13 cellular contexts compared by ENCODE assay signal in genomic region chr20:45354423-45355208, GRCh38. TPM values are rescaled to one million over a fixed set of nuclear protein-coding genes. Genes with fewer than 3 reads are reported as not detected.
DNase-seq lines count a peak whose midpoint lies in the region; ATAC-seq and TF ChIP-seq lines count a peak whose summit lies in the region.
"Had no signal": no experiment of that assay in that cellular context is flagged by ENCODE, and none has a peak within 500 bp of the region (broad histone marks: within the 10 kb centered on the region; RNA-seq: fewer than 3 reads in every experiment).

No MANE protein-coding gene starts in this region.

- no peaks in the 10 kb centered on the region for H4K20me1 ChIP-seq in SK-N-SH (ENCODE audit: insufficient read depth)
- H4K20me1 ChIP-seq in osteoblast (ENCODE audit: insufficient read depth, low read length) = no peaks in the 10 kb centered on the region

- H3F3A ChIP-seq in SK-N-SH (replicated peaks; ENCODE audit: insufficient read depth) = peaks cover 14% of the 10 kb centered on the region

- H3K27me3 ChIP-seq in SK-N-SH (ENCODE audit: insufficient read depth) (no peaks in the 10 kb centered on the region), MG63 (no peaks in the 10 kb centered on the region), osteoblast (ENCODE audit: insufficient read depth, low read length) (no peaks in the 10 kb centered on the region)

- H3K79me2 ChIP-seq in SK-N-SH (ENCODE audit: insufficient read depth) (no peaks in the 10 kb centered on the region), osteoblast (ENCODE audit: insufficient read depth, low read length) (no peaks in the 10 kb centered on the region)

- H3K27ac ChIP-seq in SK-N-SH (ENCODE audit: low read depth in 2 of 2, low read length in 1 of 2) (peak overlapping the region in 1 of 2 experiments; percentile 66; a peak in 2 of 4 replicates), osteoblast (ENCODE audit: low read depth, low read length) (peak overlapping the region; percentile 77)

- in situ Hi-C loops in astrocyte of the spinal cord (cut with HindIII; ENCODE audit: low sequenced_read_pairs) = no loop called here

- H3K36me3 ChIP-seq in SK-N-SH (replicated peaks in 1 of 2; ENCODE audit: control insufficient read depth in 1 of 2, insufficient read depth in 2 of 2, low read length in 1 of 2) = no peaks in the 10 kb centered on the region
- no peaks in the 10 kb centered on the region for H3K36me3 ChIP-seq in MG63
- H3K36me3 ChIP-seq in osteoblast (ENCODE audit: insufficient read depth, low read length) = no peaks in the 10 kb centered on the region

- peaks cover 0 to 2% of the 10 kb centered on the region in 2 experiments; a peak in 2 of 4 replicates for H3K4me1 ChIP-seq in SK-N-SH (ENCODE audit: control insufficient read depth in 1 of 2, insufficient read depth in 2 of 2, low read depth in 1 of 2, low read length in 1 of 2)
- H3K4me1 ChIP-seq in osteoblast (ENCODE audit: insufficient read depth, low read length) = peaks cover 47% of the 10 kb centered on the region

- TF ChIP-seq EP300 in SK-N-SH (IDR thresholded peaks at IDR 0.05; ENCODE audit: borderline replicate concordance in 1 of 2, low read depth in 1 of 2, low read length in 1 of 2) = no peak

- POLR2A ChIA-PET in SK-N-SH (lab: Yijun Ruan, JAX) = interaction anchor here (1.1 kb wide), 1 partner anchor 8 kb away, joined by 3 read pairs; the partner anchor contains the start of gene SYS1

- CTCF ChIA-PET in SK-N-SH (lab: Yijun Ruan, JAX) = interaction anchor here (1.5 to 2.7 kb wide), 3 partner anchors 9 to 82 kb away, joined by 3 to 14 read pairs (median 11); partner anchors contain the start of gene SYS1

- peak overlapping the region; percentile 69 for H3K4me2 ChIP-seq in SK-N-SH
- H3K4me2 ChIP-seq in osteoblast (ENCODE audit: insufficient read depth, low read length) = peak overlapping the region; percentile 76

- H2AFZ ChIP-seq in SK-N-SH (ENCODE audit: low read depth) (peak overlapping the region; percentile 83), osteoblast (ENCODE audit: low read length) (no peak overlapping the region)

- H3K4me3 ChIP-seq in SK-N-SH (ENCODE audit: low read depth in 2 of 2, low read length in 1 of 2) = no peak overlapping the region; a peak in 1 of 4 replicates
- peak overlapping the region; percentile 9 for H3K4me3 ChIP-seq in MG63
- H3K4me3 ChIP-seq in astrocyte of the spinal cord (ENCODE audit: low read depth, low read length) = no peak overlapping the region
- H3K4me3 ChIP-seq in osteoblast (ENCODE audit: insufficient read depth, low read length) = peak overlapping the region; percentile 53

- no peaks in the 10 kb centered on the region for H3K9me3 ChIP-seq in SK-N-SH
- H3K9me3 ChIP-seq in MG63 = no peaks in the 10 kb centered on the region
- H3K9me3 ChIP-seq in osteoblast (ENCODE audit: low read depth, low read length) = no peaks in the 10 kb centered on the region

- TF ChIP-seq RAD21 in SK-N-SH (IDR thresholded peaks at IDR 0.05; ENCODE audit: low read length) = no peak

- no peak overlapping the region for H3K9ac ChIP-seq in SK-N-SH

- no peak for TF ChIP-seq CTCF in SK-N-SH (IDR thresholded peaks at IDR 0.05)
- TF ChIP-seq CTCF in astrocyte of the spinal cord (IDR thresholded peaks at IDR 0.05; ENCODE audit: low read depth, low read length) = no peak
- TF ChIP-seq CTCF in osteoblast (IDR thresholded peaks at IDR 0.05; ENCODE audit: extremely low read depth, low read depth, low read length) = no peak

- 76% methylated on average over 9 of the region's 9 CpGs for WGBS in SK-N-SH (ENCODE audit: low lambda C conversion rate)

- no peak for ATAC-seq in SK-N-SH treated with all-trans-retinoic acid at 6 μM for 48 hours

- no peaks in the 10 kb centered on the region for H3K9me2 ChIP-seq in SK-N-SH

- no peak for DNase-seq in SK-N-SH
- DNase-seq in MG63 = no peak
- DNase-seq in astrocyte of the spinal cord (ENCODE audit: low read depth, low spot score) = peak; percentile 68
- DNase-seq in osteoblast (ENCODE audit: insufficient read length, low spot score, missing footprints) = peak; percentile 74
- DNase-seq in H4 (ENCODE audit: low spot score) = no peak
- DNase-seq in NOMO-1 treated with dmso at 0.1 percent for 144 hours (lab: John Stamatoyannopoulos, UW; ENCODE audit: unreplicated experiment) = no peak
- DNase-seq in LoVo (ENCODE audit: low spot score) = no peak
- DNase-seq: activated effector memory CD4-positive, alpha-beta T cell treated with Interleukin-2 at 50 U/mL for 16 hours; DMS53; NCI-H2227 treated with DMSO at 0.1 percent for 48 hours had no signal

TF ChIP-seq in SK-N-SH, 30 proteins besides CTCF, POLR2A, EP300 and RAD21:
- TF ChIP-seq FOXM1 (IDR thresholded peaks at IDR 0.05; ENCODE audit: low read depth) = no peak
- no peak for TF ChIP-seq TAF1 (IDR thresholded peaks at IDR 0.05; ENCODE audit: borderline replicate concordance, low read depth, low read length)
- no peak for TF ChIP-seq MXI1 (IDR thresholded peaks at IDR 0.05; ENCODE audit: low read depth, low read length)
- TF ChIP-seq NFIC (IDR thresholded peaks at IDR 0.05; ENCODE audit: borderline replicate concordance) = peak; percentile 15; the same call in 1 of the 2 replicates

TF ChIP-seq in SK-N-SH treated with all-trans-retinoic acid at 6 μM for 48 hours, 23 proteins besides CTCF, POLR2A, EP300 and RAD21:
- TF ChIP-seq ZC3H10 (CRISPR knock-in tag; IDR thresholded peaks at IDR 0.05) = no peak
TF ChIP-seq in SK-N-SH treated with all-trans-retinoic acid at 6 μM for 48 hours: peak in this region for 0.

RNA-seq across cellular contexts. Expression of gene SDC4, which starts 6.4 kb away (rescaled TPM):
- 131 and 192 TPM in 2 replicates for polyA plus RNA-seq in SK-N-SH (2012; rRNA removed)
- polyA plus RNA-seq in SK-N-SH (2012; cell fraction: cytosol; rRNA removed) = 139 and 153 TPM in 2 replicates
- 94.9 and 96.1 TPM in 2 replicates for polyA plus RNA-seq in SK-N-SH (2012; cell fraction: nucleus; rRNA removed)
- total RNA-seq in MG63 (2014; rRNA removed; shearing (Covaris generic); ENCODE audit: low replicate concordance) = 204 and 214 TPM in 2 replicates
- 182 and 267 TPM in 2 replicates for total RNA-seq in osteoblast
- total RNA-seq in H4 (2014; rRNA removed; shearing (Covaris generic)) = 88.3 and 88.4 TPM in 2 replicates

RNA-seq across cellular contexts. Expression of gene SYS1, which starts 8.3 kb away (rescaled TPM):
- 26.5 and 26.9 TPM in 2 replicates for polyA plus RNA-seq in SK-N-SH (2012; rRNA removed)
- 14.0 and 16.3 TPM in 2 replicates for polyA plus RNA-seq in SK-N-SH (2012; cell fraction: cytosol; rRNA removed)
- 12.4 and 20.0 TPM in 2 replicates for polyA plus RNA-seq in SK-N-SH (2012; cell fraction: nucleus; rRNA removed)
- total RNA-seq in MG63 (2014; rRNA removed; shearing (Covaris generic); ENCODE audit: low replicate concordance) = 24.5 and 32.3 TPM in 2 replicates
- 26.5 and 31.8 TPM in 2 replicates for total RNA-seq in osteoblast
- total RNA-seq in H4 (2014; rRNA removed; shearing (Covaris generic)) = 15.4 and 20.8 TPM in 2 replicates

RNA-seq across cellular contexts. Expression of gene TP53TG5, which starts 23.5 kb away (rescaled TPM):
- polyA plus RNA-seq in SK-N-SH (2012; rRNA removed) = not detected in 2 replicates
- polyA plus RNA-seq in SK-N-SH (2012; cell fraction: cytosol; rRNA removed) = 0.01 TPM in 1 of 2 replicates, not detected in the other
- polyA plus RNA-seq in SK-N-SH (2012; cell fraction: nucleus; rRNA removed) = not detected in 2 replicates
- not detected in 2 replicates for total RNA-seq in MG63 (2014; rRNA removed; shearing (Covaris generic); ENCODE audit: low replicate concordance)
- total RNA-seq in osteoblast = not detected in 2 replicates
- total RNA-seq in H4 (2014; rRNA removed; shearing (Covaris generic)) = not detected in 2 replicates
- total RNA-seq: pulmonary artery endothelial cell; T-helper 1 cell treated with Interleukin-12 subunit alpha and Interleukin-12 subunit beta and Interleukin-4 antibody, amounts not matched to agents 30 ng/mL and 1 ng/mL, for 36 hours had no signal

RNA-seq across cellular contexts. Expression of gene MATN4, which starts 46.5 kb away (rescaled TPM):
- polyA plus RNA-seq in SK-N-SH (2012; rRNA removed) = 0.13 and 0.16 TPM in 2 replicates
- polyA plus RNA-seq in SK-N-SH (2012; cell fraction: cytosol; rRNA removed) = 0.04 and 0.07 TPM in 2 replicates
- polyA plus RNA-seq in SK-N-SH (2012; cell fraction: nucleus; rRNA removed) = 0.39 and 0.79 TPM in 2 replicates
- total RNA-seq in MG63 (2014; rRNA removed; shearing (Covaris generic); ENCODE audit: low replicate concordance) = not detected in 2 replicates
- under 0.01 TPM in 1 of 2 replicates, not detected in the other for total RNA-seq in osteoblast
- not detected in 2 replicates for total RNA-seq in H4 (2014; rRNA removed; shearing (Covaris generic))
- total RNA-seq: pulmonary artery endothelial cell had no signal

RNA-seq across cellular contexts. Expression of gene RBPJL, which starts 48.0 kb away (rescaled TPM):
- polyA plus RNA-seq in SK-N-SH (2012; rRNA removed) = not detected in 2 replicates
- polyA plus RNA-seq in SK-N-SH (2012; cell fraction: cytosol; rRNA removed) = not detected in 2 replicates
- polyA plus RNA-seq in SK-N-SH (2012; cell fraction: nucleus; rRNA removed) = 0.05 and 0.11 TPM in 2 replicates
- not detected in 2 replicates for total RNA-seq in MG63 (2014; rRNA removed; shearing (Covaris generic); ENCODE audit: low replicate concordance)
- total RNA-seq in osteoblast = not detected in 2 replicates
- not detected in 2 replicates for total RNA-seq in H4 (2014; rRNA removed; shearing (Covaris generic))
- total RNA-seq: pulmonary artery endothelial cell; T-helper 1 cell treated with Interleukin-12 subunit alpha and Interleukin-12 subunit beta and Interleukin-4 antibody, amounts not matched to agents 30 ng/mL and 1 ng/mL, for 36 hours had no signal

Comparison
In these comparisons a context has a peak if more than half of its experiments do, and no peak if none do; other contexts are left out.
1. DNase-seq: peak in astrocyte of the spinal cord (single experiment) and osteoblast (single experiment); none in SK-N-SH (single experiment), MG63 (single experiment), H4 (single experiment), NOMO-1 treated with dmso at 0.1 percent for 144 hours (single experiment) and LoVo (single experiment).
2. H3K4me3 ChIP-seq: peak in MG63 (single experiment) and osteoblast (single experiment); none in SK-N-SH (0 of 2) and astrocyte of the spinal cord (single experiment).